8 cellular contexts compared by ENCODE assay signal in genomic region chr1:86914998-86915736, GRCh38. TPM values are rescaled to one million over a fixed set of nuclear protein-coding genes. Genes with fewer than 3 reads are reported as not detected.
DNase-seq lines count a peak whose midpoint lies in the region; ATAC-seq and TF ChIP-seq lines count a peak whose summit lies in the region.

No MANE protein-coding gene starts in this region.

- H3K9me3 ChIP-seq in trophoblast cell (ENCODE audit: insufficient read depth, low read depth, low read length) (no peaks in the 10 kb centered on the region), upper lobe of left lung (no peaks in the 10 kb centered on the region)

- ATAC-seq in GM21367 (IDR thresholded peaks at IDR 0.05; ENCODE audit: unreplicated experiment) (peak; percentile 25), Right ventricle myocardium superior (ENCODE audit: poor library complexity) (peak; percentile 49), upper lobe of left lung (ENCODE audit: low FRiP score in 2 of 2) (peak; percentile 44 to 47)

- H3K4me2 ChIP-seq in trophoblast cell (ENCODE audit: low read length), result peak overlapping the region; percentile 81

- no peak overlapping the region for H3K27ac Mint-ChIP-seq in activated naive CD4-positive, alpha-beta T cell treated with anti-CD3 and anti-CD28 coated beads for 36 hours

- TF ChIP-seq CTCF in upper lobe of left lung (IDR thresholded peaks at IDR 0.05), result no peak

- H3K4me1 ChIP-seq in trophoblast cell (ENCODE audit: control insufficient read depth in 1 of 2, insufficient read depth in 2 of 2, low read length in 2 of 2), result peaks cover 3% of the 10 kb centered on the region in 2 experiments
- peaks cover 13 to 30% (median 19%) of the 10 kb centered on the region in 4 donors for H3K4me1 ChIP-seq in upper lobe of left lung

- TF ChIP-seq RAD21 in Ishikawa (IDR thresholded peaks at IDR 0.05; ENCODE audit: low read depth), result no peak

- peak overlapping the region; percentile 36 for H4K12ac ChIP-seq in trophoblast cell (ENCODE audit: low read depth, low read length)

- no peak overlapping the region for H3K23ac ChIP-seq in trophoblast cell (ENCODE audit: low read length)

- peak overlapping the region; percentile 73 for H2BK5ac ChIP-seq in trophoblast cell (ENCODE audit: low read depth, low read length, poor library complexity)

- peak overlapping the region; percentile 48 for H2AFZ ChIP-seq in trophoblast cell (ENCODE audit: insufficient read depth, low read length, poor library complexity)

- H3K9ac ChIP-seq in trophoblast cell (ENCODE audit: low read length), result peak overlapping the region; percentile 75

- peak overlapping the region; percentile 52 for H3K14ac ChIP-seq in trophoblast cell (ENCODE audit: low read length)

- no peak for TF ChIP-seq EP300 in Ishikawa (IDR thresholded peaks at IDR 0.05; ENCODE audit: borderline replicate concordance)
- TF ChIP-seq EP300 in upper lobe of left lung (IDR thresholded peaks at IDR 0.05), result no peak

- H3K27me3 Mint-ChIP-seq in activated naive CD4-positive, alpha-beta T cell treated with anti-CD3 and anti-CD28 coated beads for 36 hours (ENCODE audit: low read depth), result no peaks in the 10 kb centered on the region

- H3K36me3 ChIP-seq in trophoblast cell (ENCODE audit: control insufficient read depth in 1 of 2, insufficient read depth in 2 of 2, low read length in 2 of 2) (no peaks in the 10 kb centered on the region), upper lobe of left lung (peaks cover 0 to under 1% (median 0%) of the 10 kb centered on the region in 4 donors)

- H3K9me3 Mint-ChIP-seq in activated naive CD4-positive, alpha-beta T cell treated with anti-CD3 and anti-CD28 coated beads for 36 hours, result no peaks in the 10 kb centered on the region

- H2AK5ac ChIP-seq in trophoblast cell (ENCODE audit: low read length), result no peak overlapping the region

- intact Hi-C loops in activated naive CD4-positive, alpha-beta T cell treated with anti-CD3 and anti-CD28 coated beads for 36 hours (cut with micrococcal nuclease), result loop anchor here (1.0 to 2.0 kb wide), 13 partner anchors 28 to 1976 kb away; partner anchors contain the start of genes BCL10, GTF2B, ODF2L and PKN2
- intact Hi-C loops in Right ventricle myocardium superior (cut with DNase I), result no loop called here

- peak overlapping the region; percentile 13 for H4K91ac ChIP-seq in trophoblast cell (ENCODE audit: low read depth, low read length)

- peaks cover 21% of the 10 kb centered on the region for H3K79me2 ChIP-seq in trophoblast cell (ENCODE audit: control insufficient read depth, insufficient read depth, low read length, poor library complexity)

- H3K4ac ChIP-seq in trophoblast cell (ENCODE audit: low read depth, low read length), result peak overlapping the region; percentile 23

- H3K4me1 Mint-ChIP-seq in activated naive CD4-positive, alpha-beta T cell treated with anti-CD3 and anti-CD28 coated beads for 36 hours (ENCODE audit: low read depth), result peaks cover 36% of the 10 kb centered on the region

- peak; percentile 2; the same call in 1 of the 2 replicates for TF ChIP-seq POLR2A in Raji (IDR thresholded peaks at IDR 0.05; ENCODE audit: insufficient read depth, low read depth, low read length)
- peak in 1 of 4 donors; percentile 7 for TF ChIP-seq POLR2A in upper lobe of left lung (IDR thresholded peaks at IDR 0.05)

- H2BK120ac ChIP-seq in trophoblast cell (ENCODE audit: insufficient read depth, low read length, poor library complexity), result peak overlapping the region; percentile 62

- no peak overlapping the region for H3K4me3 Mint-ChIP-seq in activated naive CD4-positive, alpha-beta T cell treated with anti-CD3 and anti-CD28 coated beads for 36 hours

- peak overlapping the region; percentile 51 for H4K8ac ChIP-seq in trophoblast cell (ENCODE audit: low read depth, low read length)

- peaks cover 8% of the 10 kb centered on the region for H3K36me3 Mint-ChIP-seq in activated naive CD4-positive, alpha-beta T cell treated with anti-CD3 and anti-CD28 coated beads for 36 hours (ENCODE audit: low read depth)

- DNase-seq in CD1c-positive myeloid dendritic cell (ENCODE audit: extremely low spot score), result peak; percentile 60
- peak; percentile 54 for DNase-seq in activated naive CD4-positive, alpha-beta T cell treated with anti-CD3 and anti-CD28 coated beads for 36 hours
- peak; percentile 63 for DNase-seq in Right ventricle myocardium superior
- peak; percentile 33 to 54 for DNase-seq in trophoblast cell
- peak in 1 of 2 donors; percentile 67 for DNase-seq in upper lobe of left lung

- peaks cover 12% of the 10 kb centered on the region for H3K79me1 ChIP-seq in trophoblast cell (ENCODE audit: low read length)

- peak overlapping the region; percentile 67 for H3K18ac ChIP-seq in trophoblast cell (ENCODE audit: low read length)

- H2BK12ac ChIP-seq in trophoblast cell (ENCODE audit: low read length), result no peak overlapping the region

- H3K27me3 ChIP-seq in trophoblast cell (ENCODE audit: insufficient read depth, low read length), result no peaks in the 10 kb centered on the region
- H3K27me3 ChIP-seq in upper lobe of left lung, result no peaks in the 10 kb centered on the region

- CTCF ChIA-PET in activated naive CD4-positive, alpha-beta T cell treated with anti-CD3 and anti-CD28 coated beads for 36 hours (lab: Charles Lee), result interaction anchor here (0.6 to 2.1 kb wide), 6 partner anchors 10 to 1879 kb away, joined by 3 to 6 read pairs (median 4); no protein-coding TSS in a partner anchor

- H3K27ac ChIP-seq in trophoblast cell (ENCODE audit: low read depth, low read length) (peak overlapping the region; percentile 76), upper lobe of left lung (peak overlapping the region; percentile 83 to 96 (median 92))

- H3K4me3 ChIP-seq in trophoblast cell (ENCODE audit: low read depth, low read length) (peak overlapping the region; percentile 83), upper lobe of left lung (peak overlapping the region; percentile 95 to 97 (median 96))

- no CpG with 5 or more reads among the region's 43 CpGs for WGBS in trophoblast cell (ENCODE audit: extremely low coverage, insufficient coverage, insufficient read length)
- 1% methylated on average over 25 to 38 of the region's 43 CpGs for WGBS in upper lobe of left lung, 2 donors

TF ChIP-seq in Ishikawa, 13 proteins besides CTCF, POLR2A, EP300 and RAD21:
- no peak; the same call in 1 of the 2 replicates for TF ChIP-seq TAF1 (IDR thresholded peaks at IDR 0.05; ENCODE audit: low read depth)
- TF ChIP-seq REST (IDR thresholded peaks at IDR 0.05; ENCODE audit: low read depth), result no peak
- TF ChIP-seq FOXM1 (IDR thresholded peaks at IDR 0.05; ENCODE audit: borderline replicate concordance, low read depth), result no peak
- TF ChIP-seq MAX (IDR thresholded peaks at IDR 0.05), result peak; percentile 53; the same call in 1 of the 2 replicates
- TF ChIP-seq CREB1 (IDR thresholded peaks at IDR 0.05; ENCODE audit: low read depth), result no peak
- TF ChIP-seq USF1 (IDR thresholded peaks at IDR 0.05), result no peak
- 0 out of 2 replicates have a peak, but pooled peaks have one; percentile 50 for TF ChIP-seq ZBTB7A (IDR thresholded peaks at IDR 0.05; ENCODE audit: low read depth)
- TF ChIP-seq TCF12 (IDR thresholded peaks at IDR 0.05; ENCODE audit: low read depth), result no peak
- no peak for TF ChIP-seq YY1 (IDR thresholded peaks at IDR 0.05; ENCODE audit: low read depth)
TF ChIP-seq in Ishikawa: peak in this region for 2.

RNA-seq across cellular contexts. Expression of gene HS2ST1, which starts 0.7 kb away (rescaled TPM):
- total RNA-seq in activated naive CD4-positive, alpha-beta T cell treated with anti-CD3 and anti-CD28 coated beads for 36 hours, result 10 to 100 TPM; 11.3 to 15.5 TPM
- total RNA-seq in Right ventricle myocardium superior (10.7 TPM), upper lobe of left lung (10 to 100 TPM in 5 of 6 donors, 1 to 10 TPM in 1; 8.4 to 20.3 (median 13.9) TPM)
- polyA plus RNA-seq in trophoblast cell (2013), result 15.2 and 15.5 TPM in 2 replicates

RNA-seq across cellular contexts. Expression of gene SELENOF, which starts 1.2 kb away (rescaled TPM):
- total RNA-seq in activated naive CD4-positive, alpha-beta T cell treated with anti-CD3 and anti-CD28 coated beads for 36 hours, result 100 to 1,000 TPM; 111 to 115 TPM
- total RNA-seq in Right ventricle myocardium superior, result 69.8 TPM
- polyA plus RNA-seq in trophoblast cell (2013), result 136 and 140 TPM in 2 replicates
- total RNA-seq in upper lobe of left lung, result 100 to 1,000 TPM in 4 of 6 donors, 10 to 100 TPM in 2; 23.0 to 217 (median 132) TPM
